ENCODE assay signal across 18 cellular contexts in the genomic region with DNA sequence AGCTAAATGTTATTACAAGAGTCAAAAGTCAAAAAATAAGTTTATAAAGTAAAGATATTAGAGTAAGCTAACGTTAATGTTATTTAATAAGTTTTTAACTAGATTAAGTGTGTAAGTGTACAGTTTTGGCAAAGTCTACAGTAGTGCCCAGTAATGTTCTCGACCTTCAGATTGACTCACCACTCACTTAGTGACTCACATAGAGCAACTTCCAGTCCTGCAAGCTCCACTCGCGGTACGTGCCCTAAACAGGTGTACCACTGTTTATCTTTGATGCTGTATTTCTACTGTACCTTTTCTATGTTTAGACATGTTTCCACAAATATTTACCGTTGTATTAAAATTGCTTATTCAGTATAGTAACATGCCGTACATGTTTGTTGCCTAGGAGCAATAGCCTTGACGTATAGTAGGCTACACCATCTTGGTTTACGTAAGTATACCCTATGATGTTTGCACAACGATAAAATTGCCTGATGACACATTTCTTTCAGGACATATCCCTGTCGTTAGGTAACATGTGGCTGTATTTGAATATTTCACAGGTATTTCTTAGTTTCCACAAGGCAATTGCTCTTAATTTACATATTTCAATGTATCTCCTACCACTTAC.
"Had no signal": no experiment of that assay in that cellular context is flagged by ENCODE, and none has a peak within 500 bp of the region (broad histone marks: within the 10 kb centered on the region; RNA-seq: fewer than 3 reads in every experiment).

No MANE protein-coding gene starts in this region.

- H3K27ac Mint-ChIP-seq: activated CD4-positive, alpha-beta T cell treated with anti-CD3 and anti-CD28 coated beads, Interleukin-2, amount 10 ng/mL, durations not matched to agents 7 days and 5 days; activated naive CD4-positive, alpha-beta T cell treated with anti-CD3 and anti-CD28 coated beads, Interleukin-2, amount 50 U/mL, for 24 hours; activated T-cell treated with anti-CD3 and anti-CD28 coated beads, Interleukin-2, amount 50 U/mL, for 72 hours; dendritic cell treated with granulocyte-macrophage colony-stimulating factor and Interleukin-4, amounts not matched to agents 40 ng/mL and 50 ng/mL, for 4 days; stimulated activated naive CD8-positive, alpha-beta T cell treated with anti-CD3 and anti-CD28 coated beads, Interleukin-15, Interleukin-2, amounts not matched to agents 100 ng/mL and 50 ng/mL, for 24 hours had no signal

- H3K4me3 Mint-ChIP-seq: activated CD4-positive, alpha-beta T cell treated with anti-CD3 and anti-CD28 coated beads, Interleukin-2, amount 10 ng/mL, durations not matched to agents 7 days and 5 days; activated naive CD4-positive, alpha-beta T cell treated with anti-CD3 and anti-CD28 coated beads, Interleukin-2, amount 50 U/mL, for 24 hours; activated T-cell treated with anti-CD3 and anti-CD28 coated beads, Interleukin-2, amount 50 U/mL, for 72 hours; dendritic cell treated with granulocyte-macrophage colony-stimulating factor and Interleukin-4, amounts not matched to agents 40 ng/mL and 50 ng/mL, for 4 days; stimulated activated naive CD8-positive, alpha-beta T cell treated with anti-CD3 and anti-CD28 coated beads, Interleukin-15, Interleukin-2, amounts not matched to agents 100 ng/mL and 50 ng/mL, for 24 hours had no signal

- H3K36me3 Mint-ChIP-seq: activated naive CD4-positive, alpha-beta T cell treated with anti-CD3 and anti-CD28 coated beads, Interleukin-2, amount 50 U/mL, for 24 hours had no signal

- H3K27me3 Mint-ChIP-seq: activated CD4-positive, alpha-beta T cell treated with anti-CD3 and anti-CD28 coated beads, Interleukin-2, amount 10 ng/mL, durations not matched to agents 7 days and 5 days; activated naive CD4-positive, alpha-beta T cell treated with anti-CD3 and anti-CD28 coated beads, Interleukin-2, amount 50 U/mL, for 24 hours; dendritic cell treated with granulocyte-macrophage colony-stimulating factor and Interleukin-4, amounts not matched to agents 40 ng/mL and 50 ng/mL, for 4 days; stimulated activated naive CD8-positive, alpha-beta T cell treated with anti-CD3 and anti-CD28 coated beads, Interleukin-15, Interleukin-2, amounts not matched to agents 100 ng/mL and 50 ng/mL, for 24 hours had no signal

- H3K27me3 ChIP-seq: adrenal gland, cardiac muscle cell, tibial nerve had no signal

- H3K4me1 Mint-ChIP-seq: activated CD4-positive, alpha-beta T cell treated with anti-CD3 and anti-CD28 coated beads, Interleukin-2, amount 10 ng/mL, durations not matched to agents 7 days and 5 days; activated naive CD4-positive, alpha-beta T cell treated with anti-CD3 and anti-CD28 coated beads, Interleukin-2, amount 50 U/mL, for 24 hours had no signal

- ATAC-seq: activated CD4-positive, CD25-positive, alpha-beta regulatory T cell treated with anti-CD3 and anti-CD28 coated beads, Interleukin-2, amount 50 U/mL, for 24 hours; activated T-cell treated with anti-CD3 and anti-CD28 coated beads, Interleukin-2, amount 50 U/mL, for 72 hours; psoas muscle; right cardiac atrium had no signal

- FAIRE-seq: urothelium cell line had no signal

- H3K9me3 ChIP-seq: adrenal gland, left ventricle myocardium inferior, psoas muscle, tibial nerve had no signal

- H3K9me3 Mint-ChIP-seq: activated naive CD4-positive, alpha-beta T cell treated with anti-CD3 and anti-CD28 coated beads, Interleukin-2, amount 50 U/mL, for 24 hours; dendritic cell treated with granulocyte-macrophage colony-stimulating factor and Interleukin-4, amounts not matched to agents 40 ng/mL and 50 ng/mL, for 4 days had no signal

- H3K4me3 ChIP-seq: adrenal gland, cardiac muscle cell, left ventricle myocardium inferior, psoas muscle, tibial nerve had no signal

- DNase-seq: activated CD4-positive, alpha-beta T cell treated with anti-CD3 and anti-CD28 coated beads, Interleukin-2, amount 10 ng/mL, durations not matched to agents 7 days and 5 days; activated CD8-positive, alpha-beta memory T cell treated with anti-CD3 and anti-CD28 coated beads, Interleukin-2, amount 50 U/mL, for 4 hours; activated effector memory CD4-positive, alpha-beta T cell treated with anti-CD3 and anti-CD28 coated beads, Interleukin-2, amount 50 U/mL, for 16 hours; activated T-cell treated with anti-CD3 and anti-CD28 coated beads, Interleukin-2, amount 50 U/mL, for 72 hours; adrenal gland; effector CD8-positive, alpha-beta T cell; kidney glomerular epithelial cell; left ventricle myocardium inferior; psoas muscle; right cardiac atrium; stimulated activated CD4-positive, alpha-beta T cell treated with anti-CD3 and anti-CD28 coated beads, Interleukin-2, amount 100 ng/mL, for 48 hours had no signal

- H3K4me1 ChIP-seq: adrenal gland, left ventricle myocardium inferior, psoas muscle, tibial nerve had no signal

- H3K36me3 ChIP-seq: adrenal gland, cardiac muscle cell, left ventricle myocardium inferior, tibial nerve had no signal

- H3K27ac ChIP-seq: adrenal gland, left ventricle myocardium inferior, psoas muscle, tibial nerve had no signal
